14 cellular contexts compared by ENCODE assay signal in genomic region chr18:57841568-57841967, GRCh38. TPM values are rescaled to one million over a fixed set of nuclear protein-coding genes. Genes with fewer than 3 reads are reported as not detected.
DNase-seq lines count a peak whose midpoint lies in the region; ATAC-seq and TF ChIP-seq lines count a peak whose summit lies in the region.
"Had no signal": no experiment of that assay in that cellular context is flagged by ENCODE, and none has a peak within 500 bp of the region (broad histone marks: within the 10 kb centered on the region; RNA-seq: fewer than 3 reads in every experiment).

No MANE protein-coding gene starts in this region.

- TF ChIP-seq CTCF in endodermal cell (conservative IDR thresholded peaks at IDR 0.05) = no peak

- ATAC-seq in GM21360 (IDR thresholded peaks at IDR 0.05; ENCODE audit: unreplicated experiment) = peak; percentile 44
- ATAC-seq in HG03064 (IDR thresholded peaks at IDR 0.05; ENCODE audit: low read depth, unreplicated experiment) = peak; percentile 38
- ATAC-seq in activated naive CD8-positive, alpha-beta T cell treated with anti-CD3 and anti-CD28 coated beads, Interleukin-2, amount 10 ng/mL, durations not matched to agents 7 days and 5 days (ENCODE audit: low read depth) = peak; percentile 67

- no peaks in the 10 kb centered on the region for H3K9me3 Mint-ChIP-seq in activated naive CD8-positive, alpha-beta T cell treated with anti-CD3 and anti-CD28 coated beads, Interleukin-2, amount 10 ng/mL, durations not matched to agents 7 days and 5 days
- no peaks in the 10 kb centered on the region for H3K9me3 Mint-ChIP-seq in endodermal cell

- H3K4me1 Mint-ChIP-seq in activated naive CD8-positive, alpha-beta T cell treated with anti-CD3 and anti-CD28 coated beads, Interleukin-2, amount 10 ng/mL, durations not matched to agents 7 days and 5 days = peaks cover 29% of the 10 kb centered on the region
- peaks cover 14% of the 10 kb centered on the region for H3K4me1 Mint-ChIP-seq in endodermal cell

- no peak overlapping the region for H3K27ac Mint-ChIP-seq in activated naive CD8-positive, alpha-beta T cell treated with anti-CD3 and anti-CD28 coated beads, Interleukin-2, amount 10 ng/mL, durations not matched to agents 7 days and 5 days
- no peak overlapping the region for H3K27ac Mint-ChIP-seq in endodermal cell

- no peak overlapping the region for H3K9ac ChIP-seq in endodermal cell (ENCODE audit: extremely low read depth, low read length, poor library complexity, severe bottlenecking)

- 95% methylated on average over 2 of the region's 2 CpGs; no CpG with 5 or more reads in 1 of the 2 experiments for WGBS in endodermal cell (ENCODE audit: insufficient coverage in 1 of 2, insufficient read length in 1 of 2), 2 experiments

- no peak overlapping the region for H3K27ac ChIP-seq in endodermal cell (ENCODE audit: low read depth, low read length)
- H3K27ac ChIP-seq: RWPE1, skin epidermis, VCaP had no signal

- H3K4me3 Mint-ChIP-seq in activated naive CD8-positive, alpha-beta T cell treated with anti-CD3 and anti-CD28 coated beads, Interleukin-2, amount 10 ng/mL, durations not matched to agents 7 days and 5 days = peak overlapping the region; percentile 7
- no peak overlapping the region for H3K4me3 Mint-ChIP-seq in endodermal cell

- no peaks in the 10 kb centered on the region for H3K36me3 ChIP-seq in endodermal cell (ENCODE audit: control insufficient read depth, insufficient read depth, low read length)

- no peak overlapping the region for H3K4me3 ChIP-seq in endodermal cell (ENCODE audit: low read length)
- H3K4me3 ChIP-seq: skin epidermis had no signal

- DNase-seq in activated CD4-positive, alpha-beta T cell treated with anti-CD3 and anti-CD28 coated beads for 48 hours = peak; percentile 18
- no peak for DNase-seq in activated CD4-positive, alpha-beta T cell treated with anti-CD3 and anti-CD28 coated beads, Interleukin-2, amount 50 U/mL, for 4 hours
- DNase-seq in activated naive CD8-positive, alpha-beta T cell treated with anti-CD3 and anti-CD28 coated beads, Interleukin-2, amount 10 ng/mL, durations not matched to agents 7 days and 5 days = no peak
- DNase-seq in DMS53 treated with DMSO at 0.1 percent for 48 hours (lab: John Stamatoyannopoulos, UW; ENCODE audit: unreplicated experiment) = no peak
- no peak for DNase-seq in endodermal cell
- DNase-seq in HUDEP-2 (lab: John Stamatoyannopoulos, UW; ENCODE audit: unreplicated experiment in 76 of 76) = no peak
- DNase-seq: amniotic stem cell, DMS79, hypothalamus had no signal

- no peaks in the 10 kb centered on the region for H3K36me3 Mint-ChIP-seq in activated naive CD8-positive, alpha-beta T cell treated with anti-CD3 and anti-CD28 coated beads, Interleukin-2, amount 10 ng/mL, durations not matched to agents 7 days and 5 days
- H3K36me3 Mint-ChIP-seq in endodermal cell (ENCODE audit: low read depth) = no peaks in the 10 kb centered on the region

- no peaks in the 10 kb centered on the region for H3K27me3 ChIP-seq in endodermal cell (ENCODE audit: control insufficient read depth, insufficient read depth, low read length, poor library complexity, severe bottlenecking)

- H3K9me3 ChIP-seq in endodermal cell (ENCODE audit: control insufficient read depth, low read length) = no peaks in the 10 kb centered on the region

- peaks cover 5% of the 10 kb centered on the region for H3K4me1 ChIP-seq in endodermal cell (ENCODE audit: control insufficient read depth, insufficient read depth, low read length)

- peaks cover 8% of the 10 kb centered on the region for H3K27me3 Mint-ChIP-seq in activated naive CD8-positive, alpha-beta T cell treated with anti-CD3 and anti-CD28 coated beads, Interleukin-2, amount 10 ng/mL, durations not matched to agents 7 days and 5 days
- peaks cover 4% of the 10 kb centered on the region for H3K27me3 Mint-ChIP-seq in endodermal cell (ENCODE audit: insufficient read depth)

- POLR2A ChIA-PET in activated naive CD8-positive, alpha-beta T cell treated with anti-CD3 and anti-CD28 coated beads, Interleukin-2, amount 10 ng/mL, durations not matched to agents 7 days and 5 days (lab: Charles Lee) = no interaction called here

RNA-seq across cellular contexts. Expression of gene ATP8B1, which starts 38.5 kb away (rescaled TPM):
- under 1 TPM in 1 of 2 experiments, not detected in 1; 0.25 TPM for total RNA-seq in activated naive CD8-positive, alpha-beta T cell treated with anti-CD3 and anti-CD28 coated beads, Interleukin-2, amount 10 ng/mL, durations not matched to agents 7 days and 5 days
- 10 to 100 TPM in 1 of 2 donors, 1 to 10 TPM in 1; 1.7 to 13.5 TPM for total RNA-seq in endodermal cell
- polyA plus RNA-seq in endodermal cell (2013, experiment 1 of 2) = 0.32 TPM
- polyA plus RNA-seq in endodermal cell (2013, experiment 2 of 2) = 0.37 TPM
